ENCODE assay signal across 33 cellular contexts in the genomic region with DNA sequence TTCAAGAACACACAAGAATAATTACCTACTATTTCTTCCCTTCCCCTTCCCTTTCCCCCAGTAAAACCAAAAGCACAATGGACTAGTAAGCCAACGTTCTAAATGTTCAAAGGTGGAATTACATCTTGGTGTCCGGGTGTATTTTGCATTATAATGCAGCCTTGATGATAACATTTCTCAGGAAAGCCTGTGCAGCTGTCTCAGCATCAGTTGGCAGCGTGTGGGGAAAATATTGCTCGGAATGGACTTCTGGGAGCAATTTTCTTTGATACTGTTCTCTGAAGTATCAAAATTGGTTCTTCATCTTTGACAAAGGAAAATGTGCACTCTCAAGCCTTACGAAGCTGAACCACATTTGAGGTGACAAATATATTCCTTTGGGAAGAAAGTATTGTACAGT.
DNase-seq lines count a peak whose midpoint lies in the region; ATAC-seq and TF ChIP-seq lines count a peak whose summit lies in the region.
"Had no signal": no experiment of that assay in that cellular context is flagged by ENCODE, and none has a peak within 500 bp of the region (broad histone marks: within the 10 kb centered on the region; RNA-seq: fewer than 3 reads in every experiment).

No MANE protein-coding gene starts in this region.

- H3K9ac ChIP-seq in neural cell (ENCODE audit: low read length), result peak overlapping the region; percentile 7
- H3K9ac ChIP-seq: BLaER1; BLaER1 treated with 17β-estradiol and CSF1 and Interleukin-3, amounts not matched to agents 10 nM and 100 nM had no signal

- H3K4me1 ChIP-seq in HAP-1, result peaks cover 31% of the 10 kb centered on the region
- no peaks in the 10 kb centered on the region for H3K4me1 ChIP-seq in prostate gland (replicated peaks)
- H3K4me1 ChIP-seq: A549; BE2C; BLaER1; BLaER1 treated with 17β-estradiol and CSF1 and Interleukin-3, amounts not matched to agents 10 nM and 100 nM; Caco-2 had no signal

- TF ChIP-seq POLR2A in prostate gland (IDR thresholded peaks at IDR 0.05), result no peak

- no peaks in the 10 kb centered on the region for H3K4me1 Mint-ChIP-seq in effector memory CD8-positive, alpha-beta T cell (ENCODE audit: low read depth in 2 of 2)
- H3K4me1 Mint-ChIP-seq: B cell; CD14-positive monocyte; CD4-positive, alpha-beta memory T cell; CD4-positive, CD25-positive, alpha-beta regulatory T cell; CD8-positive, alpha-beta memory T cell had no signal

- no peaks in the 10 kb centered on the region for H3K9me3 ChIP-seq in HAP-1
- H3K9me3 ChIP-seq in neural cell (ENCODE audit: low read length), result no peaks in the 10 kb centered on the region
- H3K9me3 ChIP-seq in prostate gland, result no peaks in the 10 kb centered on the region
- H3K9me3 ChIP-seq: A549; BE2C; BLaER1; BLaER1 treated with 17β-estradiol and CSF1 and Interleukin-3, amounts not matched to agents 10 nM and 100 nM; Caco-2 had no signal

- DNase-seq in NCI-H1694 (lab: John Stamatoyannopoulos, UW) (peak; percentile 20), NCI-H1694 treated with DMSO at 0.1 percent for 48 hours (lab: John Stamatoyannopoulos, UW) (no peak), HAP-1 (ENCODE audit: low spot score in 2 of 2) (peak; percentile 57 to 91), prostate gland (ENCODE audit: low spot score) (no peak)
- DNase-seq in effector memory CD8-positive, alpha-beta T cell, result no peak
- DNase-seq: 8988T; ACHN; AML-193; BE2C; C1 segment of cervical spinal cord; Caco-2; Calu3; CD4-positive, alpha-beta memory T cell; CD4-positive, alpha-beta T cell; CD4-positive, CD25-positive, alpha-beta regulatory T cell; CD8-positive, alpha-beta memory T cell; CD8-positive, alpha-beta T cell; COR-L47; DMS 273 treated with DMSO at 0.1 percent for 48 hours; DMS153; DMS53; DMS79; DMS79 treated with DMSO at 0.1 percent for 48 hours; DND-41; EL had no signal

- TF ChIP-seq CTCF in neural cell (IDR thresholded peaks at IDR 0.05; ENCODE audit: poor library complexity, severe bottlenecking) (no peak), prostate gland (IDR thresholded peaks at IDR 0.05) (no peak)

- TF ChIP-seq RAD21 in neural cell (conservative IDR thresholded peaks at IDR 0.05), result peak; percentile 30

- H3K9me2 ChIP-seq in neural cell (ENCODE audit: insufficient read depth, low read length), result no peaks in the 10 kb centered on the region

- no peak overlapping the region for H2AFZ ChIP-seq in neural cell (ENCODE audit: low read depth, low read length)

- WGBS in prostate gland, result 80% methylated on average over 5 of the region's 5 CpGs

- no peak for ATAC-seq in effector memory CD8-positive, alpha-beta T cell (replicated peaks)
- ATAC-seq: A549; CD8-positive, alpha-beta T cell had no signal

- H3K27me3 ChIP-seq in HAP-1 (ENCODE audit: low read depth) (no peaks in the 10 kb centered on the region), neural cell (ENCODE audit: insufficient read depth, low read depth, low read length) (no peaks in the 10 kb centered on the region), prostate gland (replicated peaks; ENCODE audit: insufficient read depth) (no peaks in the 10 kb centered on the region)
- H3K27me3 ChIP-seq: BE2C; BLaER1; BLaER1 treated with 17β-estradiol and CSF1 and Interleukin-3, amounts not matched to agents 10 nM and 100 nM had no signal

- no peaks in the 10 kb centered on the region for H3K79me2 ChIP-seq in neural cell (replicated peaks; ENCODE audit: insufficient read depth, low read length)

- no peak overlapping the region for H3K27ac Mint-ChIP-seq in effector memory CD8-positive, alpha-beta T cell
- H3K27ac Mint-ChIP-seq: B cell; CD14-positive monocyte; CD4-positive, alpha-beta memory T cell; CD4-positive, alpha-beta T cell; CD8-positive, alpha-beta memory T cell; CD8-positive, alpha-beta T cell had no signal

- in situ Hi-C loops in HAP-1 (cut with MboI; ENCODE audit: low sequenced_read_pairs), result no loop called here

- peak overlapping the region; percentile 79 for H3K27ac ChIP-seq in neural cell (ENCODE audit: low read length)
- H3K27ac ChIP-seq in prostate gland, result no peak overlapping the region
- H3K27ac ChIP-seq: 22Rv1; A549; BLaER1; BLaER1 treated with 17β-estradiol and CSF1 and Interleukin-3, amounts not matched to agents 10 nM and 100 nM; C4-2B had no signal

- H3K36me3 ChIP-seq in HAP-1 (replicated peaks) (no peaks in the 10 kb centered on the region), neural cell (ENCODE audit: insufficient read depth, low read length) (no peaks in the 10 kb centered on the region), prostate gland (no peaks in the 10 kb centered on the region)
- H3K36me3 ChIP-seq: BE2C; BLaER1; BLaER1 treated with 17β-estradiol and CSF1 and Interleukin-3, amounts not matched to agents 10 nM and 100 nM had no signal

- H3K4me3 Mint-ChIP-seq in effector memory CD8-positive, alpha-beta T cell, result no peak overlapping the region
- H3K4me3 Mint-ChIP-seq: B cell; CD14-positive monocyte; CD4-positive, alpha-beta memory T cell; CD4-positive, alpha-beta T cell; CD4-positive, CD25-positive, alpha-beta regulatory T cell; CD8-positive, alpha-beta memory T cell; CD8-positive, alpha-beta T cell had no signal

- no peaks in the 10 kb centered on the region for H3K36me3 Mint-ChIP-seq in effector memory CD8-positive, alpha-beta T cell (ENCODE audit: insufficient read depth)
- H3K36me3 Mint-ChIP-seq: CD14-positive monocyte; CD4-positive, alpha-beta memory T cell; CD4-positive, CD25-positive, alpha-beta regulatory T cell; CD8-positive, alpha-beta memory T cell; CD8-positive, alpha-beta T cell had no signal

- H3K4me2 ChIP-seq in neural cell (ENCODE audit: low read length), result no peak overlapping the region
- H3K4me2 ChIP-seq: A549; BLaER1; BLaER1 treated with 17β-estradiol and CSF1 and Interleukin-3, amounts not matched to agents 10 nM and 100 nM had no signal

- peaks cover 6 to 7% of the 10 kb centered on the region in 2 donors for H3K27me3 Mint-ChIP-seq in effector memory CD8-positive, alpha-beta T cell
- H3K27me3 Mint-ChIP-seq: B cell; CD4-positive, CD25-positive, alpha-beta regulatory T cell had no signal

- no peak overlapping the region for H3K4me3 ChIP-seq in HAP-1
- peak overlapping the region; percentile 0 for H3K4me3 ChIP-seq in neural cell (ENCODE audit: low read length)
- H3K4me3 ChIP-seq in prostate gland, result no peak overlapping the region
- H3K4me3 ChIP-seq: A549; BLaER1; BLaER1 treated with 17β-estradiol and CSF1 and Interleukin-3, amounts not matched to agents 10 nM and 100 nM had no signal

- intact Hi-C loops in prostate gland (cut with DNase I), result no loop called here

- H3K9me3 Mint-ChIP-seq in effector memory CD8-positive, alpha-beta T cell, result no peaks in the 10 kb centered on the region
- H3K9me3 Mint-ChIP-seq: CD4-positive, alpha-beta memory T cell; CD4-positive, alpha-beta T cell; CD8-positive, alpha-beta memory T cell; CD8-positive, alpha-beta T cell had no signal

- no peaks in the 10 kb centered on the region for H4K20me1 ChIP-seq in neural cell (ENCODE audit: insufficient read depth)
- H4K20me1 ChIP-seq: BLaER1; BLaER1 treated with 17β-estradiol and CSF1 and Interleukin-3, amounts not matched to agents 10 nM and 100 nM had no signal

- peak; percentile 75 for TF ChIP-seq EP300 in neural cell (conservative IDR thresholded peaks at IDR 0.05; ENCODE audit: poor library complexity, severe bottlenecking)

- H3F3A ChIP-seq in neural cell (ENCODE audit: insufficient read depth, low read length, poor library complexity, severe bottlenecking), result no peaks in the 10 kb centered on the region

TF ChIP-seq in neural cell, 6 proteins besides CTCF, POLR2A, EP300 and RAD21:
- no peak for TF ChIP-seq MXI1 (conservative IDR thresholded peaks at IDR 0.05; ENCODE audit: poor library complexity, severe bottlenecking)
- no peak for TF ChIP-seq EZH2 (IDR thresholded peaks at IDR 0.05; ENCODE audit: borderline replicate concordance, insufficient read depth, low read length, poor library complexity, severe bottlenecking)
- peak; percentile 28 for TF ChIP-seq SMC3 (conservative IDR thresholded peaks at IDR 0.05; ENCODE audit: poor library complexity)
- TF ChIP-seq POLR2AphosphoS5 (IDR thresholded peaks at IDR 0.05), result peak; percentile 50
- peak; percentile 44 for TF ChIP-seq REST (IDR thresholded peaks at IDR 0.05; ENCODE audit: borderline replicate concordance)
- no peak for TF ChIP-seq TAF1 (IDR thresholded peaks at IDR 0.05; ENCODE audit: low read depth)

Comparison
In these comparisons a context has a peak if more than half of its experiments do, and no peak if none do; other contexts are left out.
1. DNase-seq: peak in NCI-H1694 (single experiment) and HAP-1 (2 of 2); none in NCI-H1694 treated with DMSO at 0.1 percent for 48 hours (single experiment), prostate gland (single experiment) and effector memory CD8-positive, alpha-beta T cell (0 of 3).